11 cellular contexts compared by ENCODE assay signal in genomic region chr7:96236198-96237039, GRCh38.
DNase-seq lines count a peak whose midpoint lies in the region; ATAC-seq, FAIRE-seq and TF ChIP-seq lines count a peak whose summit lies in the region.
"Had no signal": no experiment of that assay in that cellular context is flagged by ENCODE, and none has a peak within 500 bp of the region (broad histone marks: within the 10 kb centered on the region; RNA-seq: fewer than 3 reads in every experiment).

No MANE protein-coding gene starts in this region.

- intact Hi-C loops in K562 (cut with micrococcal nuclease) (no loop called here), aorta (cut with DNase I) (no loop called here)

- H3K4me3 Mint-ChIP-seq in activated naive CD4-positive, alpha-beta T cell treated with anti-CD3 and anti-CD28 coated beads, Interleukin-2, amount 50 U/mL, for 24 hours, result no peak overlapping the region

- ATAC-seq in K562 (peak; percentile 81), aorta (ENCODE audit: low FRiP score) (peak; percentile 65), GM21447 (IDR thresholded peaks at IDR 0.05; ENCODE audit: unreplicated experiment) (no peak)

- no peak for TF ChIP-seq POLR2A in K562 (conservative IDR thresholded peaks at IDR 0.05)

- H3K79me2 ChIP-seq in K562 (ENCODE audit: control insufficient read depth, insufficient read depth, low read length), result peaks cover 81% of the 10 kb centered on the region

- BruUV-seq in K562 (replicated peaks; lab: Mats Ljungman, UMichigan), result TSS peak; percentile 47

- TF ChIP-seq CTCF in K562 (IDR thresholded peaks at IDR 0.05 in 2 of 3, conservative IDR thresholded peaks at IDR 0.05 in 1 of 3; ENCODE audit: insufficient read depth in 2 of 3, low read depth in 1 of 3, low read length in 3 of 3), result no peak

- H3K4me1 ChIP-seq in K562 (replicated peaks in 1 of 2; ENCODE audit: control insufficient read depth in 2 of 2, insufficient read depth in 2 of 2, low read length in 2 of 2) (peaks cover 11 to 65% of the 10 kb centered on the region in 2 experiments), aorta (ENCODE audit: control insufficient read depth in 1 of 2, insufficient read depth in 2 of 2, low read length in 2 of 2) (peaks cover 4 to 5% of the 10 kb centered on the region in 2 donors)
- H3K4me1 ChIP-seq: HAP-1 had no signal

- peak in 1 of 2 experiments; percentile 11; a peak in 2 of 4 replicates for TF ChIP-seq RAD21 in K562 (CRISPR knock-in tag; conservative IDR thresholded peaks at IDR 0.05 in 1 of 2, IDR thresholded peaks at IDR 0.05 in 1 of 2)

- CTCF ChIA-PET in K562 (lab: Yijun Ruan, JAX; ENCODE audit: low intra/inter-chr PET ratio), result no interaction called here

- no peaks in the 10 kb centered on the region for H3K27me3 ChIP-seq in K562 (ENCODE audit: control insufficient read depth in 2 of 2, insufficient read depth in 2 of 2, low read length in 2 of 2)
- no peaks in the 10 kb centered on the region for H3K27me3 ChIP-seq in aorta (ENCODE audit: control insufficient read depth in 1 of 2, insufficient read depth in 2 of 2, low read length in 1 of 2)

- H3K9me1 ChIP-seq in K562 (ENCODE audit: control insufficient read depth, insufficient read depth, low read length), result no peaks in the 10 kb centered on the region

- peak overlapping the region; percentile 83 for H2AFZ ChIP-seq in K562 (ENCODE audit: low read depth, low read length)

- H3K36me3 ChIP-seq in K562 (ENCODE audit: control insufficient read depth, insufficient read depth, low read length), result peaks cover 27% of the 10 kb centered on the region
- H3K36me3 ChIP-seq in aorta (ENCODE audit: control insufficient read depth in 1 of 2, insufficient read depth in 2 of 2, low read length in 1 of 2), result no peaks in the 10 kb centered on the region

- DNase-seq in activated naive CD4-positive, alpha-beta T cell (lab: John Stamatoyannopoulos, UW), result no peak
- DNase-seq in K562 (ENCODE audit: extremely low read depth in 1 of 4, low spot score in 3 of 4) (peak; percentile 85 to 97 (median 88)), kidney glomerular epithelial cell (lab: John Stamatoyannopoulos, UW) (peak; percentile 81), aorta (peak in 1 of 2 donors; percentile 71), anterior cingulate cortex (lab: John Stamatoyannopoulos, UW) (no peak)
- no peak for DNase-seq in activated naive CD4-positive, alpha-beta T cell treated with anti-CD3 and anti-CD28 coated beads, Interleukin-2, amount 50 U/mL, for 16 hours
- DNase-seq: SIG-M5 had no signal

- no peaks in the 10 kb centered on the region for H3K9me3 ChIP-seq in K562 (replicated peaks; ENCODE audit: control insufficient read depth, insufficient read depth, low read depth, low read length)
- H3K9me3 ChIP-seq in aorta (ENCODE audit: control insufficient read depth, low read length), result no peaks in the 10 kb centered on the region
- H3K9me3 ChIP-seq: HAP-1 had no signal

- peak; percentile 88 for FAIRE-seq in K562 (lab: Jason Lieb, UNC)

- peaks cover 12% of the 10 kb centered on the region for H3K36me3 Mint-ChIP-seq in activated naive CD4-positive, alpha-beta T cell treated with anti-CD3 and anti-CD28 coated beads, Interleukin-2, amount 50 U/mL, for 24 hours

- 4% methylated on average over 5 of the region's 5 CpGs for WGBS in K562 (ENCODE audit: insufficient coverage, low coverage, missing lambda C conversion rate)
- 35 to 40% methylated on average over 5 of the region's 5 CpGs for WGBS in aorta, 2 donors

- in situ Hi-C loops in K562 (cut with MboI), result no loop called here

- peak overlapping the region; percentile 72 for H3K4me2 ChIP-seq in K562 (ENCODE audit: insufficient read depth, low read length)

- H4K20me1 ChIP-seq in K562 (replicated peaks; ENCODE audit: control insufficient read depth, insufficient read depth, low read length), result no peaks in the 10 kb centered on the region

- H3K4me1 Mint-ChIP-seq in activated naive CD4-positive, alpha-beta T cell treated with anti-CD3 and anti-CD28 coated beads, Interleukin-2, amount 50 U/mL, for 24 hours, result peaks cover 11% of the 10 kb centered on the region

- POLR2A ChIA-PET in K562 (lab: Yijun Ruan, JAX), result interaction anchor here (1.3 kb wide), 1 partner anchor 12 kb away, joined by 3 read pairs; no protein-coding TSS in a partner anchor

- H3K27ac ChIP-seq in K562 (ENCODE audit: extremely low read depth, low read depth, low read length) (peak overlapping the region; percentile 94), aorta (ENCODE audit: low read depth in 1 of 2, low read length in 2 of 2) (peak overlapping the region in 1 of 2 donors; percentile 56)
- H3K27ac ChIP-seq: C4-2B had no signal

- no peaks in the 10 kb centered on the region for H3K27me3 Mint-ChIP-seq in activated naive CD4-positive, alpha-beta T cell treated with anti-CD3 and anti-CD28 coated beads, Interleukin-2, amount 50 U/mL, for 24 hours

- H3K9me3 Mint-ChIP-seq in activated naive CD4-positive, alpha-beta T cell treated with anti-CD3 and anti-CD28 coated beads, Interleukin-2, amount 50 U/mL, for 24 hours, result no peaks in the 10 kb centered on the region

- TF ChIP-seq EP300 in K562 (IDR thresholded peaks at IDR 0.05; ENCODE audit: low read length), result peak; percentile 79

- peak overlapping the region; percentile 5 for H3K27ac Mint-ChIP-seq in activated naive CD4-positive, alpha-beta T cell treated with anti-CD3 and anti-CD28 coated beads, Interleukin-2, amount 50 U/mL, for 24 hours

- H3K4me3 ChIP-seq in K562 (peak overlapping the region; percentile 10; the same call in 1 of the 2 replicates), aorta (ENCODE audit: low read length in 2 of 2) (no peak overlapping the region)
- H3K4me3 ChIP-seq: HAP-1 had no signal

- peak overlapping the region; percentile 13 to 72; a peak in 3 of 4 replicates for H3K9ac ChIP-seq in K562 (ENCODE audit: insufficient read depth in 1 of 2, low read depth in 2 of 2, low read length in 2 of 2)

TF ChIP-seq in K562, 482 proteins besides CTCF, POLR2A, EP300 and RAD21 (continues in another document):
- TF ChIP-seq HMBOX1 (IDR thresholded peaks at IDR 0.05) (peak; percentile 95), HES1 (IDR thresholded peaks at IDR 0.05; ENCODE audit: low read depth) (peak; percentile 48; the same call in 1 of the 2 replicates), CCNT2 (IDR thresholded peaks at IDR 0.05; ENCODE audit: borderline replicate concordance, extremely low read depth, insufficient read length, low read depth, low read length) (no peak), MNT (conservative IDR thresholded peaks at IDR 0.05) (peak; percentile 62 to 71; a peak in 3 of 4 replicates), SMAD2 (IDR thresholded peaks at IDR 0.05; ENCODE audit: low read depth, low read length) (no peak), ZFPM2 (CRISPR knock-in tag; IDR thresholded peaks at IDR 0.05) (no peak), WHSC1 (IDR thresholded peaks at IDR 0.05; ENCODE audit: low read length) (no peak), NEUROD1 (IDR thresholded peaks at IDR 0.05; ENCODE audit: borderline replicate concordance, low read depth, low read length, partially characterized antibody) (peak; percentile 90), NCOA2 (IDR thresholded peaks at IDR 0.05; ENCODE audit: partially characterized antibody in 2 of 2) (peak in 1 of 2 experiments; percentile 78), HCFC1 (IDR thresholded peaks at IDR 0.05; ENCODE audit: low read depth, low read length) (0 out of 2 replicates have a peak, but pooled peaks have one; percentile 27), JUN (IDR thresholded peaks at IDR 0.05; ENCODE audit: borderline replicate concordance, low read depth, low read length) (peak; percentile 96), JUN (CRISPR knock-in tag; IDR thresholded peaks at IDR 0.05; ENCODE audit: borderline replicate concordance) (no peak), NBN (IDR thresholded peaks at IDR 0.05; ENCODE audit: low read depth) (peak; percentile 95), ZBTB34 (CRISPR knock-in tag; IDR thresholded peaks at IDR 0.05) (no peak), RUNX1 (IDR thresholded peaks at IDR 0.05; ENCODE audit: low read depth) (no peak), IFI16 (CRISPR knock-in tag; IDR thresholded peaks at IDR 0.05) (no peak)

Comparison
In these comparisons a context has a peak if more than half of its experiments do, and no peak if none do; other contexts are left out.
1. DNase-seq: peak in K562 (4 of 4) and kidney glomerular epithelial cell (single experiment); none in activated naive CD4-positive, alpha-beta T cell (0 of 4), activated naive CD4-positive, alpha-beta T cell treated with anti-CD3 and anti-CD28 coated beads, Interleukin-2, amount 50 U/mL, for 16 hours (single experiment) and anterior cingulate cortex (0 of 58).